Comparison of ENCODE assay signal across 18 cellular contexts in genomic region chr17:8116779-8117178, GRCh38. TPM values are rescaled to one million over a fixed set of nuclear protein-coding genes. Genes with fewer than 3 reads are reported as not detected.
"Had no signal": no experiment of that assay in that cellular context is flagged by ENCODE, and none has a peak within 500 bp of the region (broad histone marks: within the 10 kb centered on the region; RNA-seq: fewer than 3 reads in every experiment).

No MANE protein-coding gene starts in this region.

- H3K36me3 ChIP-seq: heart left ventricle, ovary, tibial artery had no signal

- ATAC-seq: heart left ventricle; mucosa of descending colon; stimulated activated effector memory CD8-positive, alpha-beta T cell treated with anti-CD3 and anti-CD28 coated beads, Interleukin-12 subunit alpha, Interleukin-12 subunit beta, amount 100 ng/mL, for 72 hours had no signal

- H3K27me3 ChIP-seq: ovary had no signal

- H3K9me3 Mint-ChIP-seq: activated T-cell treated with anti-CD3 and anti-CD28 coated beads, Interleukin-2, amount 50 U/mL, for 24 hours; nephron progenitor cell; stimulated activated effector memory CD8-positive, alpha-beta T cell treated with anti-CD3 and anti-CD28 coated beads, Interleukin-12 subunit alpha, Interleukin-12 subunit beta, amount 100 ng/mL, for 72 hours had no signal

- DNase-seq: activated CD4-positive, alpha-beta T cell treated with anti-CD3 and anti-CD28 coated beads, Interleukin-2, amount 50 U/mL, for 4 hours; activated CD4-positive, CD25-positive, alpha-beta regulatory T cell treated with anti-CD3 and anti-CD28 coated beads, Interleukin-2, amount 50 U/mL, for 72 hours; activated gamma-delta T cell treated with Interleukin-2 at 50 U/mL for 16 hours; activated T-cell treated with anti-CD3 and anti-CD28 coated beads, Interleukin-2, amount 50 U/mL, for 24 hours; effector CD4-positive, alpha-beta T cell; foreskin melanocyte; heart left ventricle; mammary epithelial cell; mucosa of descending colon; nephron progenitor cell; ovary; retina; tibial artery had no signal

- H3K27ac Mint-ChIP-seq: activated T-cell treated with anti-CD3 and anti-CD28 coated beads, Interleukin-2, amount 50 U/mL, for 24 hours; nephron progenitor cell had no signal

- H3K27ac ChIP-seq: heart left ventricle, ovary, tibial artery had no signal

- H3K9me3 ChIP-seq: heart left ventricle, mucosa of descending colon, ovary, tibial artery had no signal

- H3K4me3 ChIP-seq: mucosa of descending colon, ovary had no signal

RNA-seq across cellular contexts. Expression of gene ALOXE3, which starts 1.5 kb away (rescaled TPM):
- total RNA-seq: cardiac septum; heart left ventricle; mucosa of descending colon; ovary; T-helper 2 cell treated with Interferon-gamma antibody and Interleukin-4, amounts not matched to agents 100 ng/mL and 5 ng/mL, for 36 hours had no signal

RNA-seq across cellular contexts. Expression of gene HES7, which starts 7.1 kb away (rescaled TPM):
- total RNA-seq: smooth muscle cell had no signal
- polyA plus RNA-seq: smooth muscle cell had no signal

RNA-seq across cellular contexts. Expression of gene ALOX12B, which starts 29.3 kb away (rescaled TPM):
- total RNA-seq: astrocyte; cardiac septum; heart left ventricle; T-helper 2 cell treated with Interferon-gamma antibody and Interleukin-4, amounts not matched to agents 100 ng/mL and 5 ng/mL, for 36 hours had no signal
- polyA plus RNA-seq: heart left ventricle, ovary had no signal
